In genomic region chr14:54890794-54891193, GRCh38 we compare ENCODE assay signal across 12 cellular contexts. TPM values are rescaled to one million over a fixed set of nuclear protein-coding genes. Genes with fewer than 3 reads are reported as not detected.
DNase-seq lines count a peak whose midpoint lies in the region; ATAC-seq lines count a peak whose summit lies in the region.
"Had no signal": no experiment of that assay in that cellular context is flagged by ENCODE, and none has a peak within 500 bp of the region (broad histone marks: within the 10 kb centered on the region; RNA-seq: fewer than 3 reads in every experiment).

No MANE protein-coding gene starts in this region.

- peak overlapping the region; percentile 47 for H3K27ac Mint-ChIP-seq in activated CD8-positive, alpha-beta memory T cell treated with anti-CD3 and anti-CD28 coated beads, Interleukin-2, amount 10 ng/mL, durations not matched to agents 7 days and 5 days
- H3K27ac Mint-ChIP-seq in stimulated activated effector memory CD8-positive, alpha-beta T cell treated with anti-CD3 and anti-CD28 coated beads, Interleukin-12 subunit alpha, Interleukin-12 subunit beta, amount 100 ng/mL, for 72 hours = peak overlapping the region; percentile 58
- H3K27ac Mint-ChIP-seq: activated CD4-positive, alpha-beta T cell treated with anti-CD3 and anti-CD28 coated beads for 36 hours had no signal

- H3K36me3 Mint-ChIP-seq in activated CD8-positive, alpha-beta memory T cell treated with anti-CD3 and anti-CD28 coated beads, Interleukin-2, amount 10 ng/mL, durations not matched to agents 7 days and 5 days = peaks cover 18% of the 10 kb centered on the region
- H3K36me3 Mint-ChIP-seq in stimulated activated effector memory CD8-positive, alpha-beta T cell treated with anti-CD3 and anti-CD28 coated beads, Interleukin-12 subunit alpha, Interleukin-12 subunit beta, amount 100 ng/mL, for 72 hours = no peaks in the 10 kb centered on the region

- DNase-seq in activated CD8-positive, alpha-beta memory T cell treated with anti-CD3 and anti-CD28 coated beads, Interleukin-2, amount 10 ng/mL, durations not matched to agents 7 days and 5 days = no peak
- DNase-seq in activated CD8-positive, alpha-beta memory T cell treated with anti-CD3 and anti-CD28 coated beads, Interleukin-2, amount 50 U/mL, for 4 hours = no peak
- no peak for DNase-seq in stimulated activated effector memory CD8-positive, alpha-beta T cell treated with anti-CD3 and anti-CD28 coated beads, Interleukin-12 subunit alpha, Interleukin-12 subunit beta, amount 100 ng/mL, for 72 hours (ENCODE audit: low spot score in 2 of 2)
- no peak for DNase-seq in cerebellar cortex (ENCODE audit: low spot score)
- DNase-seq in NCI-H446 treated with DMSO at 0.1 percent for 48 hours (lab: John Stamatoyannopoulos, UW) = no peak
- no peak for DNase-seq in GOT3 (lab: John Stamatoyannopoulos, UW)
- DNase-seq: activated CD4-positive, alpha-beta T cell treated with anti-CD3 and anti-CD28 coated beads for 36 hours; NCI-H1694; nucleus accumbens; SJCRH30 had no signal

- H3K9me3 Mint-ChIP-seq in activated CD8-positive, alpha-beta memory T cell treated with anti-CD3 and anti-CD28 coated beads, Interleukin-2, amount 10 ng/mL, durations not matched to agents 7 days and 5 days (ENCODE audit: low read depth) = no peaks in the 10 kb centered on the region
- no peaks in the 10 kb centered on the region for H3K9me3 Mint-ChIP-seq in stimulated activated effector memory CD8-positive, alpha-beta T cell treated with anti-CD3 and anti-CD28 coated beads, Interleukin-12 subunit alpha, Interleukin-12 subunit beta, amount 100 ng/mL, for 72 hours

- CTCF ChIA-PET in activated CD8-positive, alpha-beta memory T cell treated with anti-CD3 and anti-CD28 coated beads, Interleukin-2, amount 10 ng/mL, durations not matched to agents 7 days and 5 days (lab: Charles Lee) = interaction anchor here (1.3 to 4.6 kb wide), 2 partner anchors 9 to 12 kb away, joined by 3 to 23 read pairs; partner anchors contain the start of gene GCH1

- no peak overlapping the region for H3K4me3 Mint-ChIP-seq in activated CD8-positive, alpha-beta memory T cell treated with anti-CD3 and anti-CD28 coated beads, Interleukin-2, amount 10 ng/mL, durations not matched to agents 7 days and 5 days
- no peak overlapping the region for H3K4me3 Mint-ChIP-seq in stimulated activated effector memory CD8-positive, alpha-beta T cell treated with anti-CD3 and anti-CD28 coated beads, Interleukin-12 subunit alpha, Interleukin-12 subunit beta, amount 100 ng/mL, for 72 hours
- H3K4me3 Mint-ChIP-seq: activated CD4-positive, alpha-beta T cell treated with anti-CD3 and anti-CD28 coated beads for 36 hours had no signal

- ATAC-seq in activated CD8-positive, alpha-beta memory T cell treated with anti-CD3 and anti-CD28 coated beads, Interleukin-2, amount 10 ng/mL, durations not matched to agents 7 days and 5 days = no peak
- ATAC-seq in GM21723 (IDR thresholded peaks at IDR 0.05; ENCODE audit: unreplicated experiment) = peak; percentile 85
- peak; percentile 83 for ATAC-seq in HG03432 (IDR thresholded peaks at IDR 0.05; ENCODE audit: unreplicated experiment)
- ATAC-seq in stimulated activated effector memory CD8-positive, alpha-beta T cell treated with anti-CD3 and anti-CD28 coated beads, Interleukin-12 subunit alpha, Interleukin-12 subunit beta, amount 100 ng/mL, for 72 hours = no peak
- ATAC-seq: activated CD4-positive, alpha-beta T cell treated with anti-CD3 and anti-CD28 coated beads for 36 hours had no signal

- no peaks in the 10 kb centered on the region for H3K27me3 Mint-ChIP-seq in activated CD8-positive, alpha-beta memory T cell treated with anti-CD3 and anti-CD28 coated beads, Interleukin-2, amount 10 ng/mL, durations not matched to agents 7 days and 5 days
- H3K27me3 Mint-ChIP-seq: activated CD4-positive, alpha-beta T cell treated with anti-CD3 and anti-CD28 coated beads for 36 hours had no signal

- H3K4me1 Mint-ChIP-seq in activated CD8-positive, alpha-beta memory T cell treated with anti-CD3 and anti-CD28 coated beads, Interleukin-2, amount 10 ng/mL, durations not matched to agents 7 days and 5 days = peaks cover 41% of the 10 kb centered on the region
- peaks cover 52% of the 10 kb centered on the region for H3K4me1 Mint-ChIP-seq in stimulated activated effector memory CD8-positive, alpha-beta T cell treated with anti-CD3 and anti-CD28 coated beads, Interleukin-12 subunit alpha, Interleukin-12 subunit beta, amount 100 ng/mL, for 72 hours

RNA-seq across cellular contexts. Expression of gene GCH1, which starts 11.8 kb away (rescaled TPM):
- total RNA-seq in activated CD8-positive, alpha-beta memory T cell treated with anti-CD3 and anti-CD28 coated beads, Interleukin-2, amount 10 ng/mL, durations not matched to agents 7 days and 5 days = 10 to 100 TPM; 70.8 to 73.2 TPM

Comparison
In these comparisons a context has a peak if more than half of its experiments do, and no peak if none do; other contexts are left out.
1. ATAC-seq: peak in GM21723 (single experiment) and HG03432 (single experiment); none in activated CD8-positive, alpha-beta memory T cell treated with anti-CD3 and anti-CD28 coated beads, Interleukin-2, amount 10 ng/mL, durations not matched to agents 7 days and 5 days (single experiment) and stimulated activated effector memory CD8-positive, alpha-beta T cell treated with anti-CD3 and anti-CD28 coated beads, Interleukin-12 subunit alpha, Interleukin-12 subunit beta, amount 100 ng/mL, for 72 hours (single experiment).